Comparison of ENCODE assay signal across 20 cellular contexts in the genomic region with DNA sequence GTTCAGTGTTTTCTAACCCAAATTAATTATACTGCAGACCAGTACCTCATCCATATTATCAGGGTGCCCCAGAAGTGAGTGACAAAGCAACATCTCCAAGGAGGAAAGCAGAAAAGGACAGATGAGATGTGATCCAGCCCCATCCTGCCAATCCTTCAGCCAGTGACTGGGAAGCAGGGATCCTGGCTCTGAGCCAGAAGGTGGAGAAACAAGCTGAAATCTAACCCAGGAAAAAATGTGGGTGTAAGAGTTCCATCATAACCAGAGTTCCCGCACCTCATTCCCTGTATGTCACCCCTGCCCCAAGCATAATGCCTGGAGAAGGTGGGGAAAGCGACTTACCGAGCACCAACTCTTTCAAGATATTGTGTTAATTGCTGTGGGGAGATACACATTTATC. TPM values are rescaled to one million over a fixed set of nuclear protein-coding genes. Genes with fewer than 3 reads are reported as not detected.
DNase-seq lines count a peak whose midpoint lies in the region; ATAC-seq and TF ChIP-seq lines count a peak whose summit lies in the region.
"Had no signal": no experiment of that assay in that cellular context is flagged by ENCODE, and none has a peak within 500 bp of the region (broad histone marks: within the 10 kb centered on the region; RNA-seq: fewer than 3 reads in every experiment).

No MANE protein-coding gene starts in this region.

- peaks cover 21% of the 10 kb centered on the region for H3K4me1 ChIP-seq in right cardiac atrium (ENCODE audit: control insufficient read depth, insufficient read depth, low read length)
- H3K4me1 ChIP-seq in prostate gland (replicated peaks): no peaks in the 10 kb centered on the region
- H3K4me1 ChIP-seq: ascending aorta had no signal

- TF ChIP-seq CTCF in fibroblast of pulmonary artery (IDR thresholded peaks at IDR 0.05; ENCODE audit: low read length, missing control alignments): no peak
- TF ChIP-seq CTCF in prostate gland (IDR thresholded peaks at IDR 0.05): no peak

- ATAC-seq in right cardiac atrium: no peak
- no peak for ATAC-seq in Right ventricle myocardium superior (ENCODE audit: poor library complexity)
- ATAC-seq in left lobe of liver: no peak
- ATAC-seq: activated CD8-positive, alpha-beta T cell treated with anti-CD3 and anti-CD28 coated beads, Interleukin-2, amount 10 ng/mL, durations not matched to agents 7 days and 5 days; activated T-cell treated with anti-CD3 and anti-CD28 coated beads, Interleukin-2, amount 50 U/mL, for 4 hours; heart right ventricle had no signal

- H3K27me3 ChIP-seq in right cardiac atrium (ENCODE audit: control insufficient read depth, insufficient read depth) (no peaks in the 10 kb centered on the region), prostate gland (replicated peaks; ENCODE audit: insufficient read depth) (no peaks in the 10 kb centered on the region)
- H3K27me3 ChIP-seq: ascending aorta, heart right ventricle had no signal

- WGBS in right cardiac atrium: 75% methylated on average over 3 of the region's 3 CpGs
- WGBS in prostate gland: 97% methylated on average over 3 of the region's 3 CpGs

- H3K9me3 ChIP-seq in right cardiac atrium (ENCODE audit: control insufficient read depth, low read length) (no peaks in the 10 kb centered on the region), prostate gland (no peaks in the 10 kb centered on the region)
- H3K9me3 ChIP-seq: ascending aorta, heart right ventricle had no signal

- H3K4me3 ChIP-seq in right cardiac atrium (ENCODE audit: low read length) (no peak overlapping the region), fibroblast of pulmonary artery (replicated peaks; ENCODE audit: low read depth, low read length) (no peak overlapping the region), prostate gland (no peak overlapping the region)
- H3K4me3 ChIP-seq: ascending aorta, heart right ventricle had no signal

- H3K27ac ChIP-seq in right cardiac atrium (ENCODE audit: low read length): no peak overlapping the region
- no peak overlapping the region for H3K27ac ChIP-seq in prostate gland
- H3K27ac ChIP-seq: ascending aorta, heart right ventricle had no signal

- no peak for TF ChIP-seq POLR2A in prostate gland (IDR thresholded peaks at IDR 0.05)

- H3K36me3 ChIP-seq in prostate gland: no peaks in the 10 kb centered on the region
- H3K36me3 ChIP-seq: ascending aorta, heart right ventricle had no signal

- peak; percentile 13 for DNase-seq in DMS79 treated with DMSO at 0.1 percent for 48 hours (lab: John Stamatoyannopoulos, UW)
- DNase-seq in DMS79 (lab: John Stamatoyannopoulos, UW): no peak
- DNase-seq in right cardiac atrium: peak in 2 of 3 donors; percentile 55 to 64
- no peak for DNase-seq in Right ventricle myocardium superior
- DNase-seq in fibroblast of pulmonary artery (ENCODE audit: low read depth): peak; percentile 24
- no peak for DNase-seq in prostate gland (ENCODE audit: low spot score)
- DNase-seq in left lobe of liver (ENCODE audit: low spot score): no peak
- DNase-seq in activated naive CD4-positive, alpha-beta T cell (lab: John Stamatoyannopoulos, UW): no peak
- DNase-seq: 8988T; activated CD4-positive, CD25-positive, alpha-beta regulatory T cell; activated CD8-positive, alpha-beta T cell treated with anti-CD3 and anti-CD28 coated beads, Interleukin-2, amount 10 ng/mL, durations not matched to agents 7 days and 5 days; activated naive CD4-positive, alpha-beta T cell treated with anti-CD3 and anti-CD28 coated beads, Interleukin-2, amount 10 ng/mL, durations not matched to agents 7 days and 5 days; activated T-cell treated with anti-CD3 and anti-CD28 coated beads, Interleukin-2, amount 50 U/mL, for 4 hours; heart right ventricle; Kasumi-1; NCI-H526 treated with DMSO at 0.1 percent for 48 hours; stimulated activated naive CD4-positive, alpha-beta T cell; T-helper 9 cell had no signal

- intact Hi-C loops in right cardiac atrium (cut with DNase I): no loop called here
- intact Hi-C loops in Right ventricle myocardium superior (cut with DNase I): no loop called here
- intact Hi-C loops in prostate gland (cut with DNase I): no loop called here

RNA-seq across cellular contexts. Expression of a gene that starts 15.1 kb away (rescaled TPM):
- total RNA-seq in right cardiac atrium: 10 to 100 TPM; 17.7 to 55.4 (median 37.7) TPM
- polyA plus RNA-seq in right cardiac atrium: 17.7 TPM
- 20.0 TPM for total RNA-seq in Right ventricle myocardium superior
- total RNA-seq in prostate gland: 10 to 100 TPM; 24.5 to 49.3 TPM
- 28.8 TPM for total RNA-seq in left lobe of liver
- total RNA-seq: SK-MEL-5 had no signal

Comparison
In these comparisons a context has a peak if more than half of its experiments do, and no peak if none do; other contexts are left out.
1. DNase-seq: peak in DMS79 treated with DMSO at 0.1 percent for 48 hours (single experiment), right cardiac atrium (2 of 3) and fibroblast of pulmonary artery (single experiment); none in DMS79 (single experiment), Right ventricle myocardium superior (single experiment), prostate gland (single experiment), left lobe of liver (single experiment) and activated naive CD4-positive, alpha-beta T cell (0 of 4).